In the genomic region with DNA sequence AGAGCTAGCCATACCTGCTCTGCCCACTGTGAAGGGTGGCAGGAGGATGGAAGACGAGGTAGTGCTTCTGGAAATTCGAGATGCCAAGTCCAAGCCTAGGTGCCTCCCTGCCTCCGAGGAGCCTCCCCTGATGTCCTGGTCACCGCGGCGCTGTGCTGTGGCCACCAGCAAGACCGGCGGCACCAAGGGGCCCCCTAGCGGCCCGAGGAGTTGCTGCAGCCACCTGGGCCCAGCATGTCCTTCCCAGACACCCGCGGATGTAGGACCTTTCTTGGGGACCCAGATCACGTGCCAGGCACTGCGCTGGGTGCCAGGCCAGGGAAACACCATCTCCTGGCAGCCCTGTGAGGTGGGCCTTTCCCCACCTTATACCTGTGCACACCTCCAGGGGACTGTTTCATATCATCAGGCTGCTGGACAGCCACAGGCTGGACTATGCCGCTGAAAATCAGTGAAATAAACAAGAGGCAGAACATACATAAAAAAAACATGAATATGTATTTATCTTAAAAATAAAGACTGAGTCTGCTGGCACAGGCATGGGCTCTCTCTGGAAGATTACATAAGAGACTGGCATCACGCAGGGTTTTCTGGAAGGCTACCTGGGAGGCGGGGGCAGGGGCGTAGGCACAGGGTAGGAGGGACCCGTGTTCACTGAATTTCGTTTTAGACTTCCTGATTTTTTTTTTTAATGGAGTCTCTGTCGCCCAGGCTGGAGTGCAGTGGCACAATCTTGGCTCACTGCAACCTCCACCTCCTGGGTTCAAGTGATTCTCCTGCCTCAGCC, we compare ENCODE assay signal across 8 cellular contexts. TPM values are rescaled to one million over a fixed set of nuclear protein-coding genes. Genes with fewer than 3 reads are reported as not detected.
A peak's percentile ranks its signal among the peaks of the same experiment; 100 is the strongest.
DNase-seq lines count a peak whose midpoint lies in the region; ATAC-seq, FAIRE-seq and TF ChIP-seq lines count a peak whose summit lies in the region.

No MANE protein-coding gene starts in this region.

- peaks cover 9 to 37% of the 10 kb centered on the region in 2 experiments; a peak in 4 of 5 replicates for H3K27me3 ChIP-seq in HepG2 (ENCODE audit: control insufficient read depth in 1 of 2, insufficient read depth in 2 of 2, low read length in 2 of 2)

- H2AFZ ChIP-seq in HepG2 (ENCODE audit: low read length) = no peak overlapping the region

- peak; percentile 65 for ATAC-seq in HG03064 (IDR thresholded peaks at IDR 0.05; ENCODE audit: low read depth, unreplicated experiment)
- ATAC-seq in HepG2 = peak; percentile 89
- no peak for ATAC-seq in GM19467 (IDR thresholded peaks at IDR 0.05; ENCODE audit: unreplicated experiment)

- no peaks in the 10 kb centered on the region for H4K20me1 ChIP-seq in HepG2 (ENCODE audit: insufficient read depth, low read length)

- 37% methylated on average over 9 of the region's 21 CpGs for WGBS in HepG2 (ENCODE audit: low lambda C conversion rate)

- DNase-seq in NCI-H446 treated with DMSO at 0.1 percent for 48 hours (lab: John Stamatoyannopoulos, UW) (peak; percentile 31), choroid plexus epithelial cell (ENCODE audit: low read depth) (peak; percentile 74), HepG2 (ENCODE audit: low spot score) (peak; percentile 18)
- peak; percentile 45 to 52 for DNase-seq in activated CD4-positive, alpha-beta T cell treated with anti-CD3 and anti-CD28 coated beads for 4 hours
- peak; percentile 15 to 50 (median 21) for DNase-seq in stimulated activated CD4-positive, alpha-beta T cell treated with anti-CD3 and anti-CD28 coated beads, TNF-alpha, amount 100 ng/mL, for 1 hour (ENCODE audit: low read depth in 3 of 3, low spot score in 1 of 3)

- TF ChIP-seq CTCF in GM12872 (IDR thresholded peaks at IDR 0.05; ENCODE audit: insufficient read depth, low read depth, low read length) = peak; percentile 97
- peak; percentile 99 for TF ChIP-seq CTCF in choroid plexus epithelial cell (conservative IDR thresholded peaks at IDR 0.05; ENCODE audit: low read depth, low read length)
- peak; percentile 98 for TF ChIP-seq CTCF in HepG2 (CRISPR knock-in tag; IDR thresholded peaks at IDR 0.05)

- BruUV-seq in HepG2 (replicated peaks; lab: Mats Ljungman, UMichigan) = no TSS peak

- no peak for TF ChIP-seq POLR2A in HepG2 (IDR thresholded peaks at IDR 0.05; ENCODE audit: insufficient read depth in 1 of 2, low read depth in 2 of 2, low read length in 2 of 2)

- TF ChIP-seq EP300 in HepG2 (IDR thresholded peaks at IDR 0.05; ENCODE audit: low read depth in 2 of 2, low read length in 2 of 2) (no peak), HepG2 (CRISPR knock-in tag; IDR thresholded peaks at IDR 0.05; ENCODE audit: borderline replicate concordance) (no peak)

- H3K4me3 ChIP-seq in choroid plexus epithelial cell (ENCODE audit: low read depth, low read length) (no peak overlapping the region), HepG2 (replicated peaks in 1 of 3; ENCODE audit: insufficient read depth in 1 of 3, low read depth in 2 of 3, low read length in 3 of 3) (no peak overlapping the region)

- H3K9me3 ChIP-seq in HepG2 (ENCODE audit: low read length) = no peaks in the 10 kb centered on the region

- peak; percentile 98 for TF ChIP-seq RAD21 in HepG2 (CRISPR knock-in tag; IDR thresholded peaks at IDR 0.05)

- peak overlapping the region; percentile 37 for H3K4me2 ChIP-seq in HepG2 (ENCODE audit: low read depth, low read length)

- CTCF ChIA-PET in HepG2 (lab: Yijun Ruan, JAX; ENCODE audit: low intra/inter-chr PET ratio, low total read pairs) = interaction anchor here (0.7 to 2.4 kb wide), 5 partner anchors 53 to 113 kb away, joined by 3 to 29 read pairs (median 4); no protein-coding TSS in a partner anchor

- intact Hi-C loops in HepG2 (cut with micrococcal nuclease; ENCODE audit: unreplicated experiment) = loop anchor here (1.0 to 5.0 kb wide), 2 partner anchors 67 to 111 kb away; no protein-coding TSS in a partner anchor

- no peak overlapping the region for H3K9ac ChIP-seq in HepG2 (ENCODE audit: insufficient read depth, low read depth, low read length)

- in situ Hi-C loops in HepG2 (cut with HindIII; ENCODE audit: extremely low pct_ligation_motif_present, low pct_unique_long_range_greater_than_20kb) = no loop called here

- FAIRE-seq in HepG2 (lab: Jason Lieb, UNC) = no peak

- H3K4me1 ChIP-seq in HepG2 (ENCODE audit: insufficient read depth, low read length) = peaks cover 5% of the 10 kb centered on the region; the same call in 1 of the 2 replicates

- no peaks in the 10 kb centered on the region for H3K79me2 ChIP-seq in HepG2 (ENCODE audit: insufficient read depth, low read length)

- H3K27ac ChIP-seq in HepG2 (ENCODE audit: extremely low read length, insufficient read depth, low read length) = no peak overlapping the region

- no peaks in the 10 kb centered on the region for H3K36me3 ChIP-seq in HepG2 (replicated peaks in 1 of 2; ENCODE audit: control insufficient read depth in 1 of 2, insufficient read depth in 2 of 2, low read length in 2 of 2)

- POLR2A ChIA-PET in HepG2 (lab: Yijun Ruan, JAX) = no interaction called here

RNA-seq across cellular contexts. Expression of a gene that starts 15.9 kb away (rescaled TPM):
- total RNA-seq in HepG2 (2016; rRNA removed; fragmentation: Illumina TruSeq; extraction: Trizol) = not detected in 2 replicates
- not detected in 2 replicates for total RNA-seq in HepG2 (2016; cell fraction: cytosol; rRNA removed; fragmentation: Illumina TruSeq; extraction: Trizol; ENCODE audit: low read depth)
- not detected in 2 replicates for total RNA-seq in HepG2 (2016; cell fraction: insoluble cytoplasmic fraction; rRNA removed; fragmentation: Illumina TruSeq; extraction: Trizol)
- not detected in 2 replicates for total RNA-seq in HepG2 (2016; cell fraction: membrane; rRNA removed; fragmentation: Illumina TruSeq; extraction: Trizol)
- total RNA-seq in HepG2 (2016; cell fraction: nucleus; rRNA removed; fragmentation: Illumina TruSeq; extraction: Trizol) = not detected in 2 replicates
- 0.01 TPM in 1 of 2 replicates, not detected in the other for polyA plus RNA-seq in HepG2 (2011; rRNA removed)
- not detected in 2 replicates for polyA plus RNA-seq in HepG2 (2011; cell fraction: cytosol; rRNA removed)
- not detected in 2 replicates for polyA plus RNA-seq in HepG2 (2011; cell fraction: nucleus; rRNA removed)
- 0.03 TPM in 1 of 2 replicates, not detected in the other for polyA plus RNA-seq in HepG2 (2012)
- polyA plus RNA-seq in HepG2 (2016; cell fraction: cytosol; fragmentation: Illumina TruSeq; extraction: Trizol; ENCODE audit: low read depth) = not detected in 2 replicates
- polyA plus RNA-seq in HepG2 (2016; cell fraction: insoluble cytoplasmic fraction; fragmentation: Illumina TruSeq; extraction: Trizol; ENCODE audit: low read depth) = not detected in 2 replicates
- polyA plus RNA-seq in HepG2 (2016; cell fraction: membrane; fragmentation: Illumina TruSeq; extraction: Trizol; ENCODE audit: low read depth) = not detected in 2 replicates
- not detected in 2 replicates for polyA plus RNA-seq in HepG2 (2016; cell fraction: nucleus; fragmentation: Illumina TruSeq; extraction: Trizol; ENCODE audit: insufficient read depth, low read depth)
- polyA minus RNA-seq in HepG2 (2011; rRNA and poly(A)+ RNA removed; ENCODE audit: low replicate concordance) = not detected in 2 replicates
- not detected in 2 replicates for polyA minus RNA-seq in HepG2 (2011; cell fraction: cytosol; rRNA and poly(A)+ RNA removed)
- 0.12 TPM in 1 of 2 replicates, not detected in the other for polyA minus RNA-seq in HepG2 (2011; cell fraction: nucleus; rRNA and poly(A)+ RNA removed)

RNA-seq across cellular contexts. Expression of a gene that starts 25.0 kb away (rescaled TPM):
- total RNA-seq in HepG2 (2016; rRNA removed; fragmentation: Illumina TruSeq; extraction: Trizol) = 43.8 and 47.6 TPM in 2 replicates
- 4.3 and 4.6 TPM in 2 replicates for total RNA-seq in HepG2 (2016; cell fraction: cytosol; rRNA removed; fragmentation: Illumina TruSeq; extraction: Trizol; ENCODE audit: low read depth)
- total RNA-seq in HepG2 (2016; cell fraction: insoluble cytoplasmic fraction; rRNA removed; fragmentation: Illumina TruSeq; extraction: Trizol) = 33.8 and 47.0 TPM in 2 replicates
- 30.8 and 30.9 TPM in 2 replicates for total RNA-seq in HepG2 (2016; cell fraction: membrane; rRNA removed; fragmentation: Illumina TruSeq; extraction: Trizol)
- 23.1 and 29.3 TPM in 2 replicates for total RNA-seq in HepG2 (2016; cell fraction: nucleus; rRNA removed; fragmentation: Illumina TruSeq; extraction: Trizol)
- polyA plus RNA-seq in HepG2 (2011; rRNA removed) = 18.8 and 30.3 TPM in 2 replicates
- 21.2 and 24.0 TPM in 2 replicates for polyA plus RNA-seq in HepG2 (2011; cell fraction: cytosol; rRNA removed)
- polyA plus RNA-seq in HepG2 (2011; cell fraction: nucleus; rRNA removed) = 30.3 and 32.6 TPM in 2 replicates
- polyA plus RNA-seq in HepG2 (2012) = 41.6 and 57.3 TPM in 2 replicates
- 4.1 and 4.6 TPM in 2 replicates for polyA plus RNA-seq in HepG2 (2016; cell fraction: cytosol; fragmentation: Illumina TruSeq; extraction: Trizol; ENCODE audit: low read depth)
- polyA plus RNA-seq in HepG2 (2016; cell fraction: insoluble cytoplasmic fraction; fragmentation: Illumina TruSeq; extraction: Trizol; ENCODE audit: low read depth) = 36.1 and 43.0 TPM in 2 replicates
- polyA plus RNA-seq in HepG2 (2016; cell fraction: membrane; fragmentation: Illumina TruSeq; extraction: Trizol; ENCODE audit: low read depth) = 18.9 and 20.2 TPM in 2 replicates
- 40.1 and 40.7 TPM in 2 replicates for polyA plus RNA-seq in HepG2 (2016; cell fraction: nucleus; fragmentation: Illumina TruSeq; extraction: Trizol; ENCODE audit: insufficient read depth, low read depth)
- polyA minus RNA-seq in HepG2 (2011; rRNA and poly(A)+ RNA removed; ENCODE audit: low replicate concordance) = 44.2 and 114 TPM in 2 replicates
- polyA minus RNA-seq in HepG2 (2011; cell fraction: cytosol; rRNA and poly(A)+ RNA removed) = 33.8 and 37.6 TPM in 2 replicates
- polyA minus RNA-seq in HepG2 (2011; cell fraction: nucleus; rRNA and poly(A)+ RNA removed) = 11.8 and 12.0 TPM in 2 replicates

RNA-seq across cellular contexts. Expression of a gene that starts 55.1 kb away (rescaled TPM):
- not detected in 2 replicates for total RNA-seq in HepG2 (2016; rRNA removed; fragmentation: Illumina TruSeq; extraction: Trizol)
- not detected in 2 replicates for total RNA-seq in HepG2 (2016; cell fraction: cytosol; rRNA removed; fragmentation: Illumina TruSeq; extraction: Trizol; ENCODE audit: low read depth)
- not detected in 2 replicates for total RNA-seq in HepG2 (2016; cell fraction: insoluble cytoplasmic fraction; rRNA removed; fragmentation: Illumina TruSeq; extraction: Trizol)
- total RNA-seq in HepG2 (2016; cell fraction: membrane; rRNA removed; fragmentation: Illumina TruSeq; extraction: Trizol) = not detected in 2 replicates
- not detected in 2 replicates for total RNA-seq in HepG2 (2016; cell fraction: nucleus; rRNA removed; fragmentation: Illumina TruSeq; extraction: Trizol)
- not detected in 2 replicates for polyA plus RNA-seq in HepG2 (2011; rRNA removed)
- not detected in 2 replicates for polyA plus RNA-seq in HepG2 (2011; cell fraction: cytosol; rRNA removed)
- 0.06 and 0.12 TPM in 2 replicates for polyA plus RNA-seq in HepG2 (2011; cell fraction: nucleus; rRNA removed)
- polyA plus RNA-seq in HepG2 (2012) = not detected in 2 replicates
- 0.06 TPM in 2 replicates for polyA plus RNA-seq in HepG2 (2016; cell fraction: cytosol; fragmentation: Illumina TruSeq; extraction: Trizol; ENCODE audit: low read depth)
- not detected in 2 replicates for polyA plus RNA-seq in HepG2 (2016; cell fraction: insoluble cytoplasmic fraction; fragmentation: Illumina TruSeq; extraction: Trizol; ENCODE audit: low read depth)
- not detected in 2 replicates for polyA plus RNA-seq in HepG2 (2016; cell fraction: membrane; fragmentation: Illumina TruSeq; extraction: Trizol; ENCODE audit: low read depth)
- polyA plus RNA-seq in HepG2 (2016; cell fraction: nucleus; fragmentation: Illumina TruSeq; extraction: Trizol; ENCODE audit: insufficient read depth, low read depth) = 0.11 and 0.14 TPM in 2 replicates
- polyA minus RNA-seq in HepG2 (2011; rRNA and poly(A)+ RNA removed; ENCODE audit: low replicate concordance) = 0.02 TPM in 1 of 2 replicates, not detected in the other
- not detected in 2 replicates for polyA minus RNA-seq in HepG2 (2011; cell fraction: cytosol; rRNA and poly(A)+ RNA removed)
- under 0.01 and 0.12 TPM in 2 replicates for polyA minus RNA-seq in HepG2 (2011; cell fraction: nucleus; rRNA and poly(A)+ RNA removed)

Comparison
In these comparisons a context has a peak if more than half of its experiments do, and no peak if none do; other contexts are left out.
1. DNase-seq: peak in every context shown above with its lines; median percentile 74 in choroid plexus epithelial cell; 48 in activated CD4-positive, alpha-beta T cell treated with anti-CD3 and anti-CD28 coated beads for 4 hours; 31 in NCI-H446 treated with DMSO at 0.1 percent for 48 hours; 21 in stimulated activated CD4-positive, alpha-beta T cell treated with anti-CD3 and anti-CD28 coated beads, TNF-alpha, amount 100 ng/mL, for 1 hour; 18 in HepG2.